8 cellular contexts compared by ENCODE assay signal in genomic region chr6:17015551-17016381, GRCh38.
DNase-seq lines count a peak whose midpoint lies in the region; ATAC-seq lines count a peak whose summit lies in the region.

No MANE protein-coding gene starts in this region.

- peak; percentile 5 for DNase-seq in activated gamma-delta T cell treated with anti-CD3 and anti-CD28 coated beads, Interleukin-2, amount 50 U/mL, for 16 hours (ENCODE audit: low read depth)
- DNase-seq in stimulated activated CD4-positive, alpha-beta T cell treated with anti-CD3 and anti-CD28 coated beads, Interleukin-2, amount 100 ng/mL, for 4 hours (ENCODE audit: low read depth): peak; percentile 9
- DNase-seq in NCI-H226 (no peak), hepatic stellate cell (ENCODE audit: low spot score) (no peak)

- H3K4me3 ChIP-seq in iPS-18c (ENCODE audit: insufficient read depth, low read depth, low read length): peak overlapping the region; percentile 44

- peaks cover 2% of the 10 kb centered on the region for H3K9me3 ChIP-seq in iPS-18c (ENCODE audit: control insufficient read depth, insufficient read depth, low read length)

- peak; percentile 19 for ATAC-seq in HG03175 (IDR thresholded peaks at IDR 0.05; ENCODE audit: unreplicated experiment)
- ATAC-seq in HG03095 (IDR thresholded peaks at IDR 0.05; ENCODE audit: unreplicated experiment): no peak
- ATAC-seq in GM19023 (IDR thresholded peaks at IDR 0.05; ENCODE audit: unreplicated experiment): no peak

Comparison
In these comparisons a context has a peak if more than half of its experiments do, and no peak if none do; other contexts are left out.
1. DNase-seq: peak in activated gamma-delta T cell treated with anti-CD3 and anti-CD28 coated beads, Interleukin-2, amount 50 U/mL, for 16 hours (single experiment) and stimulated activated CD4-positive, alpha-beta T cell treated with anti-CD3 and anti-CD28 coated beads, Interleukin-2, amount 100 ng/mL, for 4 hours (single experiment); none in NCI-H226 (single experiment) and hepatic stellate cell (single experiment).